ENCODE assay signal across 12 cellular contexts in the genomic region with DNA sequence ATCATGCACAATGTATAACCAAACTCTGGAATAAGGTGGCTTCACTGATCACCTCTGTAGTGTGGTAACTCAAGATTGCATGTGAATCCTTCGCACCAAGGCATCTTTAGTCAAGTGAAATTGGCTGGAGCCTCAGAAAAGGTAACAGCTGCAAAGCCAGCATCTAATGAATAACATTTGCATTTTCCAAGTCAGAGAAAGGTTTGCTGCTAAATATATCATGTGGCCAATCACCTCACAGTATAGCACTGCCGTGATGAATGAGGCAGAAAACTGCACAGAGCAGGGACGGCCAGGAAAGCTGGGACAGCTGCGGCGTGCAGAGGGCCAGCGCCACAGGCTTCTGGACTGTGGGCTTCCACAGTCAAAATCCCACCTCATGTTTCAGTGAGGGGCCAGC. TPM values are rescaled to one million over a fixed set of nuclear protein-coding genes. Genes with fewer than 3 reads are reported as not detected.
DNase-seq lines count a peak whose midpoint lies in the region; ATAC-seq, FAIRE-seq and TF ChIP-seq lines count a peak whose summit lies in the region.
"Had no signal": no experiment of that assay in that cellular context is flagged by ENCODE, and none has a peak within 500 bp of the region (broad histone marks: within the 10 kb centered on the region; RNA-seq: fewer than 3 reads in every experiment).

No MANE protein-coding gene starts in this region.

- peaks cover 2% of the 10 kb centered on the region for H3K9me3 Mint-ChIP-seq in glutamatergic neuron (ENCODE audit: unreplicated experiment)
- H3K9me3 Mint-ChIP-seq: activated T-helper 1 cell treated with anti-CD3 and anti-CD28 coated beads, Interleukin-12 subunit alpha, Interleukin-12 subunit beta, Interleukin-2, Interleukin-4 antibody, amounts not matched to agents 30 ng/mL and 10 ng/mL and 1 ng/mL, durations not matched to agents 14 hours and 24 hours and 36 hours had no signal

- intact Hi-C loops in body of pancreas (cut with DNase I), result loop anchor here (10.0 kb wide), 2 partner anchors 157 to 517 kb away; no protein-coding TSS in a partner anchor

- peak overlapping the region; percentile 86 for H3K27ac Mint-ChIP-seq in glutamatergic neuron (ENCODE audit: unreplicated experiment)
- H3K27ac Mint-ChIP-seq: activated T-helper 1 cell treated with anti-CD3 and anti-CD28 coated beads, Interleukin-12 subunit alpha, Interleukin-12 subunit beta, Interleukin-2, Interleukin-4 antibody, amounts not matched to agents 30 ng/mL and 10 ng/mL and 1 ng/mL, durations not matched to agents 14 hours and 24 hours and 36 hours had no signal

- H3K36me3 ChIP-seq in body of pancreas (replicated peaks in 1 of 2; ENCODE audit: insufficient read depth in 1 of 2, low read depth in 2 of 2), result no peaks in the 10 kb centered on the region

- no peak for FAIRE-seq in frontal cortex (lab: Jason Lieb, UNC)
- FAIRE-seq: kidney had no signal

- peaks cover 50% of the 10 kb centered on the region for H3K4me1 Mint-ChIP-seq in glutamatergic neuron (ENCODE audit: low read depth, unreplicated experiment)

- H3K4me1 ChIP-seq in body of pancreas, result no peaks in the 10 kb centered on the region

- no peaks in the 10 kb centered on the region for H3K27me3 Mint-ChIP-seq in glutamatergic neuron (ENCODE audit: unreplicated experiment)

- peak; percentile 55 for ATAC-seq in GM18519 (IDR thresholded peaks at IDR 0.05; ENCODE audit: low FRiP score, unreplicated experiment)
- peak; percentile 56 for ATAC-seq in GM21529 (IDR thresholded peaks at IDR 0.05; ENCODE audit: unreplicated experiment)
- peak; percentile 72 for ATAC-seq in HG03354 (IDR thresholded peaks at IDR 0.05; ENCODE audit: poor library complexity, severe bottlenecking, unreplicated experiment)
- no peak for ATAC-seq in body of pancreas

- no peaks in the 10 kb centered on the region for H3K36me3 Mint-ChIP-seq in glutamatergic neuron (ENCODE audit: unreplicated experiment)

- peak; percentile 62 for DNase-seq in glutamatergic neuron
- no peak for DNase-seq in activated CD4-positive, alpha-beta T cell treated with anti-CD3 and anti-CD28 coated beads, Interleukin-2, amount 50 U/mL, for 4 hours
- no peak for DNase-seq in body of pancreas
- no peak for DNase-seq in pons (ENCODE audit: low spot score)
- no peak for DNase-seq in frontal cortex (ENCODE audit: low spot score in 2 of 2)
- DNase-seq: DMS153, Kasumi-1, kidney had no signal

- no peak for TF ChIP-seq POLR2A in body of pancreas (IDR thresholded peaks at IDR 0.05)

- TF ChIP-seq CTCF in glutamatergic neuron (IDR thresholded peaks at IDR 0.05; ENCODE audit: partially characterized antibody, unreplicated experiment), result no peak
- no peak for TF ChIP-seq CTCF in body of pancreas (IDR thresholded peaks at IDR 0.05)

- H3K9me3 ChIP-seq in body of pancreas, result no peaks in the 10 kb centered on the region

- no peak overlapping the region for H3K27ac ChIP-seq in body of pancreas

- H3K4me3 Mint-ChIP-seq in glutamatergic neuron (ENCODE audit: unreplicated experiment), result peak overlapping the region; percentile 55
- H3K4me3 Mint-ChIP-seq: activated T-helper 1 cell treated with anti-CD3 and anti-CD28 coated beads, Interleukin-12 subunit alpha, Interleukin-12 subunit beta, Interleukin-2, Interleukin-4 antibody, amounts not matched to agents 30 ng/mL and 10 ng/mL and 1 ng/mL, durations not matched to agents 14 hours and 24 hours and 36 hours had no signal

- H3K4me3 ChIP-seq in body of pancreas, result no peak overlapping the region

- 87 to 93% methylated on average over 6 of the region's 6 CpGs for WGBS in body of pancreas, 2 donors

- H3K27me3 ChIP-seq in body of pancreas, result no peaks in the 10 kb centered on the region

RNA-seq across cellular contexts. Expression of gene MRPS27, which starts 18.5 kb away (rescaled TPM):
- total RNA-seq in glutamatergic neuron (ENCODE audit: unreplicated experiment), result 30.1 TPM
- 10 to 100 TPM; 25.4 to 52.7 TPM for total RNA-seq in body of pancreas
- total RNA-seq in frontal cortex, result 69.3 TPM

RNA-seq across cellular contexts. Expression of gene PTCD2, which starts 18.6 kb away (rescaled TPM):
- 6.7 TPM for total RNA-seq in glutamatergic neuron (ENCODE audit: unreplicated experiment)
- total RNA-seq in body of pancreas, result 1 to 10 TPM; 2.6 to 3.9 TPM
- 4.9 TPM for total RNA-seq in frontal cortex
